ENCODE assay signal across 16 cellular contexts in the genomic region with DNA sequence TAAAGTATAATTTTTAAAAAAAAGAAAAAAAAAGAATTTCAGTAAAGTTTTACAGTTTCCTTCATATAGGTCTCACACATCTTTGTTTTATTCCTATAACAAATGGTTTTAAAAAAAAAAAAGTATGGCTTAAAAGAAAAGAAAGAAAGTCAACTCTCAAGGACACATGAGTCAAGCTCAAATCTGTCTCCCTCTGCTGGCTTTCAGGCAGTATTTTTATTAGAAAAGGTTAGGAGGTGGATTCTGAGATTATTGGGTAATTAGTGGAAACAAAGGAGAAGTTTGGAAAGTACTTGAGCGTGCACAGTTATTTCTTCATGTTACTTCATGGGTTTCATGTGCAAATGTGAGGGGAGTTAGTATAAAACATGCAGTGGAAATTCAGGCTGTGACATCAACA. TPM values are rescaled to one million over a fixed set of nuclear protein-coding genes. Genes with fewer than 3 reads are reported as not detected.
DNase-seq lines count a peak whose midpoint lies in the region; ATAC-seq, FAIRE-seq and TF ChIP-seq lines count a peak whose summit lies in the region.
"Had no signal": no experiment of that assay in that cellular context is flagged by ENCODE, and none has a peak within 500 bp of the region (broad histone marks: within the 10 kb centered on the region; RNA-seq: fewer than 3 reads in every experiment).

No MANE protein-coding gene starts in this region.

- H3K27me3 Mint-ChIP-seq in H9 (ENCODE audit: low read depth): no peaks in the 10 kb centered on the region; the same call in 1 of the 2 replicates
- peaks cover 11% of the 10 kb centered on the region for H3K27me3 Mint-ChIP-seq in mesothelial cell of epicardium (ENCODE audit: low read depth)
- H3K27me3 Mint-ChIP-seq: activated naive CD8-positive, alpha-beta T cell had no signal

- no peaks in the 10 kb centered on the region for H3K79me2 ChIP-seq in H9 (ENCODE audit: insufficient read depth, low read length)

- no peak for DNase-seq in H9
- no peak for DNase-seq in RWPE1 (ENCODE audit: low spot score)
- DNase-seq in fibroblast of mammary gland (ENCODE audit: low read depth): peak; percentile 19
- DNase-seq in NCI-H128 (lab: John Stamatoyannopoulos, UW; ENCODE audit: unreplicated experiment): no peak
- no peak for DNase-seq in GM12892 (ENCODE audit: insufficient read length)
- no peak for DNase-seq in mesothelial cell of epicardium (ENCODE audit: low spot score in 2 of 2, unreplicated experiment in 2 of 2)
- DNase-seq: activated CD8-positive, alpha-beta memory T cell treated with anti-CD3 and anti-CD28 coated beads, Interleukin-2, amount 50 U/mL, for 48 hours; erythroblast; mesenchymal stem cell; MV-4-11; NCI-H2171 treated with DMSO at 0.1 percent for 48 hours; NK-92 treated with Interleukin-12 subunit alpha and Interleukin-12 subunit beta, amount 100 ng/mL, for 24 hours; small intestine had no signal

- H3K9ac ChIP-seq in H9 (ENCODE audit: extremely low read depth, insufficient read length, low read length): no peak overlapping the region

- H3K56ac ChIP-seq in H9 (ENCODE audit: insufficient read length, low read depth, low read length): no peak overlapping the region

- no peak overlapping the region for H4K8ac ChIP-seq in H9 (replicated peaks; ENCODE audit: insufficient read length, low read depth, low read length)

- no peaks in the 10 kb centered on the region for H3K4me1 ChIP-seq in H9 (ENCODE audit: insufficient read depth, low read length)

- ATAC-seq in HG02981 (IDR thresholded peaks at IDR 0.05; ENCODE audit: unreplicated experiment): no peak

- no peak overlapping the region for H3K4me3 ChIP-seq in fibroblast of mammary gland (ENCODE audit: control insufficient read depth, low read depth, low read length)

- POLR2A ChIA-PET in RWPE1 (lab: Yijun Ruan, JAX; ENCODE audit: low non-redundant PET): no interaction called here

- no peak overlapping the region for H2BK15ac ChIP-seq in H9 (ENCODE audit: low read depth, low read length)

- no peak overlapping the region for H2AK5ac ChIP-seq in H9 (ENCODE audit: insufficient read length, low read length)

- H3K27me3 ChIP-seq in H9 (ENCODE audit: insufficient read depth, low read length): no peaks in the 10 kb centered on the region

- H3K4me3 Mint-ChIP-seq in H9 (no peak overlapping the region), mesothelial cell of epicardium (no peak overlapping the region)
- H3K4me3 Mint-ChIP-seq: activated naive CD8-positive, alpha-beta T cell had no signal

- H3K23me2 ChIP-seq in H9 (ENCODE audit: insufficient read length, low read depth, low read length, poor library complexity, severe bottlenecking): no peaks in the 10 kb centered on the region

- no peak overlapping the region for H2BK20ac ChIP-seq in H9 (ENCODE audit: low read depth, low read length, poor library complexity, severe bottlenecking)

- H3K27ac Mint-ChIP-seq in H9 (no peak overlapping the region), mesothelial cell of epicardium (no peak overlapping the region)
- H3K27ac Mint-ChIP-seq: activated naive CD8-positive, alpha-beta T cell had no signal

- H3K18ac ChIP-seq in H9 (ENCODE audit: insufficient read length, low read depth, low read length): no peak overlapping the region

- H4K5ac ChIP-seq in H9 (ENCODE audit: insufficient read length, low read depth, low read length): no peak overlapping the region

- H3K79me1 ChIP-seq in H9 (ENCODE audit: insufficient read depth, low read depth, low read length, poor library complexity, severe bottlenecking): no peaks in the 10 kb centered on the region

- H3K4ac ChIP-seq in H9 (ENCODE audit: low read depth, low read length): no peak overlapping the region

- no CpG with 5 or more reads among the region's 1 CpG for WGBS in H9 (ENCODE audit: extremely low coverage, insufficient read length, low lambda C conversion rate)

- TF ChIP-seq CTCF in 22Rv1 (IDR thresholded peaks at IDR 0.05): peak; percentile 42
- TF ChIP-seq CTCF in H9 (conservative IDR thresholded peaks at IDR 0.05): peak; percentile 58; the same call in 2 of the 3 replicates
- 0 out of 2 replicates have a peak, but pooled peaks have one; percentile 6 for TF ChIP-seq CTCF in RWPE1 (conservative IDR thresholded peaks at IDR 0.05; ENCODE audit: low read depth)
- TF ChIP-seq CTCF in fibroblast of mammary gland (conservative IDR thresholded peaks at IDR 0.05; ENCODE audit: control insufficient read depth, insufficient read depth, low read depth, low read length): peak; percentile 46
- TF ChIP-seq CTCF in mesothelial cell of epicardium (IDR thresholded peaks at IDR 0.05; ENCODE audit: unreplicated experiment): no peak

- H2BK12ac ChIP-seq in H9 (ENCODE audit: insufficient read length, low read depth, low read length): no peak overlapping the region

- H3K9me3 Mint-ChIP-seq in H9 (peaks cover 23 to 28% of the 10 kb centered on the region in 2 experiments), mesothelial cell of epicardium (peaks cover 19% of the 10 kb centered on the region)

- H2BK120ac ChIP-seq in H9 (ENCODE audit: low read depth, low read length, poor library complexity, severe bottlenecking): no peak overlapping the region

- no peak overlapping the region for H3K4me2 ChIP-seq in H9 (ENCODE audit: insufficient read depth, insufficient read length, low read length)

- H3K4me1 Mint-ChIP-seq in H9 (peaks cover 3 to 6% of the 10 kb centered on the region in 2 experiments), mesothelial cell of epicardium (no peaks in the 10 kb centered on the region)

- H2BK5ac ChIP-seq in H9 (ENCODE audit: insufficient read length, low read length): no peak overlapping the region

- no peak overlapping the region for H3T11ph ChIP-seq in H9 (ENCODE audit: low read length)

- no peak overlapping the region for H3K14ac ChIP-seq in H9 (ENCODE audit: insufficient read depth, low read length)

- CTCF ChIA-PET in RWPE1 (lab: Yijun Ruan, JAX): interaction anchor here (0.6 to 0.7 kb wide), 3 partner anchors 13 to 82 kb away, joined by 3 to 5 read pairs (median 3); no protein-coding TSS in a partner anchor

- no peak overlapping the region for H2AFZ ChIP-seq in H9 (ENCODE audit: low read length)

- H4K20me1 ChIP-seq in H9 (ENCODE audit: control insufficient read depth, insufficient read depth, insufficient read length): no peaks in the 10 kb centered on the region

- no peak for FAIRE-seq in GM12892 (lab: Jason Lieb, UNC)
- FAIRE-seq: small intestine had no signal

- H3K23ac ChIP-seq in H9 (ENCODE audit: insufficient read length, low read depth, low read length): no peak overlapping the region

- H3K27ac ChIP-seq in 22Rv1 (no peak overlapping the region), H9 (ENCODE audit: insufficient read length, low read depth, low read length) (no peak overlapping the region), RWPE1 (no peak overlapping the region)

- H3K9me3 ChIP-seq in H9 (ENCODE audit: control insufficient read depth, low read depth, low read length): no peaks in the 10 kb centered on the region

- TF ChIP-seq POLR2A in GM12892 (IDR thresholded peaks at IDR 0.05; ENCODE audit: low read depth, low read length): no peak

- H4K91ac ChIP-seq in H9 (ENCODE audit: insufficient read length, low read depth, low read length): no peak overlapping the region

- H3K36me3 Mint-ChIP-seq in H9 (ENCODE audit: insufficient read depth in 1 of 3, low read depth in 3 of 3): peaks cover 2 to 17% (median 9%) of the 10 kb centered on the region in 3 experiments; a peak in 6 of 7 replicates
- H3K36me3 Mint-ChIP-seq in mesothelial cell of epicardium: no peaks in the 10 kb centered on the region
- H3K36me3 Mint-ChIP-seq: activated naive CD8-positive, alpha-beta T cell had no signal

RNA-seq across cellular contexts. Expression of gene BTC, which starts 36.6 kb away (rescaled TPM):
- total RNA-seq in H9 (2021): 0.07 TPM in 1 of 2 replicates, not detected in the other
- not detected for polyA plus RNA-seq in GM12892 (2012; ENCODE audit: missing spikeins)
- total RNA-seq in mesothelial cell of epicardium: 1.6 to 1.9 TPM (median 1.7 TPM) in 3 replicates
